In the genomic region with DNA sequence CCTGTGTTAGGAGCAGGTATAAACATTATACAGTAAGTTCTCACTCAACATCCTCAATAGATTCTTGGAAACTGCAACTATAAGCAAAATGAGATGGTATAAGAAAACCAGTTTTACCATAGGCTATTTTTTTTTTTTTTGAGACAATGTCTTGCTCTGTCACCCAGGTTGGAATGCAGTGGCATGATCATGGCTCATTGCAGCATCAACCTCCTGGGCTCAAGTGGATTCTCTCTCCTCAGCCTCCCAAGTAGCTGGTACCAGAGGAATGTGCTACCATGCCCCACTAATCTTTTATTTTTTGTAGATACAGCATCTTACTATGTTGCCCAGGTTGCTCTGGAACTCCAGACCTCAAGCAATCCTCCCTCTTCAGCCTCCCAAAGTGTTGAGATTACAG, we compare ENCODE assay signal across 19 cellular contexts.
"Had no signal": no experiment of that assay in that cellular context is flagged by ENCODE, and none has a peak within 500 bp of the region (broad histone marks: within the 10 kb centered on the region; RNA-seq: fewer than 3 reads in every experiment).

No MANE protein-coding gene starts in this region.

- H3K9me3 ChIP-seq: ovary, psoas muscle, right atrium auricular region, thoracic aorta, upper lobe of left lung had no signal

- H3K27me3 ChIP-seq: hepatocyte, ovary, right atrium auricular region, upper lobe of left lung had no signal

- H3K4me1 ChIP-seq: psoas muscle, right atrium auricular region, upper lobe of left lung had no signal

- H3K9me3 Mint-ChIP-seq: activated CD4-positive, alpha-beta memory T cell treated with anti-CD3 and anti-CD28 coated beads for 36 hours; activated naive CD4-positive, alpha-beta T cell treated with anti-CD3 and anti-CD28 coated beads for 36 hours; activated naive CD8-positive, alpha-beta T cell treated with anti-CD3 and anti-CD28 coated beads, Interleukin-2, amount 10 ng/mL, durations not matched to agents 7 days and 5 days; immature natural killer cell; natural killer cell treated with Interleukin-12 subunit alpha and Interleukin-12 subunit beta and Interleukin-15 and Interleukin-18, amount 100 ng/mL, for 72 hours had no signal

- H3K4me3 Mint-ChIP-seq: activated CD4-positive, alpha-beta memory T cell treated with anti-CD3 and anti-CD28 coated beads for 36 hours; activated naive CD4-positive, alpha-beta T cell treated with anti-CD3 and anti-CD28 coated beads for 36 hours; activated naive CD8-positive, alpha-beta T cell treated with anti-CD3 and anti-CD28 coated beads, Interleukin-2, amount 10 ng/mL, durations not matched to agents 7 days and 5 days; activated T-cell treated with anti-CD3 and anti-CD28 coated beads, Interleukin-2, amount 50 U/mL, for 72 hours; immature natural killer cell; natural killer cell treated with Interleukin-12 subunit alpha and Interleukin-12 subunit beta and Interleukin-15 and Interleukin-18, amount 100 ng/mL, for 72 hours had no signal

- ATAC-seq: left ventricle myocardium superior had no signal

- DNase-seq: activated effector memory CD4-positive, alpha-beta T cell treated with Interleukin-2 at 50 U/mL for 16 hours; activated naive CD8-positive, alpha-beta T cell treated with anti-CD3 and anti-CD28 coated beads, Interleukin-2, amount 10 ng/mL, durations not matched to agents 7 days and 5 days; cerebellar nuclear complex; foreskin melanocyte; immature natural killer cell; left ventricle myocardium superior; ovary; psoas muscle; stimulated activated naive CD4-positive, alpha-beta T cell treated with Interleukin-2 at 50 U/mL for 16 hours; T-helper 2 cell had no signal

- H3K79me2 ChIP-seq: hepatocyte had no signal

- H3K27ac ChIP-seq: coronary artery, hepatocyte, ovary, psoas muscle, right atrium auricular region, thoracic aorta, upper lobe of left lung had no signal

- H3K4me1 Mint-ChIP-seq: activated naive CD8-positive, alpha-beta T cell treated with anti-CD3 and anti-CD28 coated beads, Interleukin-2, amount 10 ng/mL, durations not matched to agents 7 days and 5 days had no signal

- H2AFZ ChIP-seq: hepatocyte had no signal

- H3K36me3 ChIP-seq: ovary, right atrium auricular region, thoracic aorta, upper lobe of left lung had no signal

- H3K4me3 ChIP-seq: coronary artery, hepatocyte, ovary, psoas muscle, right atrium auricular region, thoracic aorta, upper lobe of left lung had no signal

- H3K36me3 Mint-ChIP-seq: activated CD4-positive, alpha-beta memory T cell treated with anti-CD3 and anti-CD28 coated beads for 36 hours; natural killer cell treated with Interleukin-12 subunit alpha and Interleukin-12 subunit beta and Interleukin-15 and Interleukin-18, amount 100 ng/mL, for 72 hours had no signal

- H3K4me2 ChIP-seq: hepatocyte had no signal

- H3K27ac Mint-ChIP-seq: activated CD4-positive, alpha-beta memory T cell treated with anti-CD3 and anti-CD28 coated beads for 36 hours; activated naive CD4-positive, alpha-beta T cell treated with anti-CD3 and anti-CD28 coated beads for 36 hours; activated naive CD8-positive, alpha-beta T cell treated with anti-CD3 and anti-CD28 coated beads, Interleukin-2, amount 10 ng/mL, durations not matched to agents 7 days and 5 days; activated T-cell treated with anti-CD3 and anti-CD28 coated beads, Interleukin-2, amount 50 U/mL, for 72 hours; immature natural killer cell; natural killer cell treated with Interleukin-12 subunit alpha and Interleukin-12 subunit beta and Interleukin-15 and Interleukin-18, amount 100 ng/mL, for 72 hours had no signal
